18 cellular contexts compared by ENCODE assay signal in the genomic region with DNA sequence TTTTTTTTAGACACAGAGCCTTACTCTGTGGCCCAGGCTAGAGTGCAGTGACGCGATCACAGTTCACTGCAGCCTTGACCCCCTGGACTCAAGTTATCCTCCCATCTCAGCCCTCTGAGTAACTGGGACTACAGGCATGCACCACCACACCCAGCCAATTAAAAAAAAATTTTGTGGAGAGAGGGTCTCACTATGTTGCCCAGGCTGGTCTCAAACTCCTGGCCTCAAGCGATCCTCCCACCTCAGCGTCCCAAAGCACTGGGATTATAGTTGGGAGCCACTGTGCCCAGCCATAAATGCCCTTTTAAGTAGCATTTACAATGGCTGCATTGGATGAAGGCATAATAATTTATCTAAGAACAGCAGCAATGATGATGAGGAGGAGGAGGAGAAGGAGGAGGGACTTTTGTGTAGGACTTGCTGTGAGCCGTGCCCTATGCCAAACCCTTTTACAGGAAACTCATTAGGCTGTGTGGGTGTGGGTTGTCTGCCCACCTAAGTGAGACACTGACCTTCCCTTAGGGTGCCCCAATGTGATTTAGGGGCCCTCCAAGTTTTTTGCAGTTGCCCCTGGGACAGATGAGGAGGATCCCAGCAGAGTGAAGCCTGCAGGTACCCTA. TPM values are rescaled to one million over a fixed set of nuclear protein-coding genes. Genes with fewer than 3 reads are reported as not detected.
DNase-seq lines count a peak whose midpoint lies in the region; ATAC-seq, FAIRE-seq and TF ChIP-seq lines count a peak whose summit lies in the region.
"Had no signal": no experiment of that assay in that cellular context is flagged by ENCODE, and none has a peak within 500 bp of the region (broad histone marks: within the 10 kb centered on the region; RNA-seq: fewer than 3 reads in every experiment).

No MANE protein-coding gene starts in this region.

- no peak overlapping the region for H3K4me2 ChIP-seq in HepG2 (ENCODE audit: low read depth, low read length)
- no peak overlapping the region for H3K4me2 ChIP-seq in neuronal stem cell (ENCODE audit: insufficient read depth, low read length, poor library complexity, severe bottlenecking)
- H3K4me2 ChIP-seq: PC-9 had no signal

- TF ChIP-seq POLR2A in HepG2 (IDR thresholded peaks at IDR 0.05; ENCODE audit: insufficient read depth in 1 of 2, low read depth in 2 of 2, low read length in 2 of 2) (no peak), right lobe of liver (IDR thresholded peaks at IDR 0.05) (no peak), Peyer's patch (IDR thresholded peaks at IDR 0.05) (no peak)

- H2AK5ac ChIP-seq in neuronal stem cell (ENCODE audit: low read depth, low read length), result peak overlapping the region; percentile 42

- 79% methylated on average over 5 of the region's 5 CpGs for WGBS in HepG2 (ENCODE audit: low lambda C conversion rate)
- WGBS in right lobe of liver (ENCODE audit: insufficient coverage, low coverage, low lambda C conversion rate, missing lambda C conversion rate), result 91% methylated on average over 2 of the region's 5 CpGs
- no CpG with 5 or more reads among the region's 5 CpGs for whole genome bisulfite sequencing in neuronal stem cell (ENCODE audit: extremely low coverage in 2 of 2, insufficient read length in 2 of 2, insufficient replicate concordance in 1 of 2), 2 donors

- POLR2A ChIA-PET in HepG2 (lab: Yijun Ruan, JAX), result no interaction called here

- no peak overlapping the region for H2AFZ ChIP-seq in HepG2 (ENCODE audit: low read length)
- no peak overlapping the region for H2AFZ ChIP-seq in neuronal stem cell (ENCODE audit: low read length)
- H2AFZ ChIP-seq: GM23248, PC-9 had no signal

- H4K8ac ChIP-seq in neuronal stem cell (ENCODE audit: low read depth, low read length), result no peak overlapping the region

- H3K14ac ChIP-seq in neuronal stem cell (ENCODE audit: low read length), result no peak overlapping the region

- H3K4me3 Mint-ChIP-seq in endothelial cell (ENCODE audit: unreplicated experiment), result no peak overlapping the region
- H3K4me3 Mint-ChIP-seq: CD4-positive, alpha-beta T cell had no signal

- no peak for TF ChIP-seq EP300 in HepG2 (IDR thresholded peaks at IDR 0.05; ENCODE audit: low read depth in 2 of 2, low read length in 2 of 2)
- TF ChIP-seq EP300 in HepG2 (CRISPR knock-in tag; IDR thresholded peaks at IDR 0.05; ENCODE audit: borderline replicate concordance), result no peak

- no peak overlapping the region for H3K9ac ChIP-seq in HepG2 (ENCODE audit: insufficient read depth, low read depth, low read length)
- H3K9ac ChIP-seq in neuronal stem cell (ENCODE audit: low read depth, low read length, poor library complexity), result no peak overlapping the region
- H3K9ac ChIP-seq: GM23248 had no signal

- TF ChIP-seq CTCF in HepG2 (CRISPR knock-in tag; IDR thresholded peaks at IDR 0.05) (no peak), right lobe of liver (IDR thresholded peaks at IDR 0.05) (no peak), endothelial cell (IDR thresholded peaks at IDR 0.05; ENCODE audit: unreplicated experiment) (no peak), Peyer's patch (IDR thresholded peaks at IDR 0.05) (no peak)

- H3K27me3 Mint-ChIP-seq in endothelial cell (ENCODE audit: unreplicated experiment), result no peaks in the 10 kb centered on the region
- H3K27me3 Mint-ChIP-seq: CD4-positive, alpha-beta T cell had no signal

- no peak overlapping the region for H2BK15ac ChIP-seq in neuronal stem cell (ENCODE audit: low read length)

- H3K36me3 Mint-ChIP-seq in endothelial cell (ENCODE audit: low read depth, unreplicated experiment), result no peaks in the 10 kb centered on the region

- H2BK120ac ChIP-seq in neuronal stem cell (ENCODE audit: low read depth, low read length), result no peak overlapping the region

- no peak overlapping the region for H4K91ac ChIP-seq in neuronal stem cell (ENCODE audit: low read depth, low read length, poor library complexity)

- no peak for TF ChIP-seq RAD21 in HepG2 (CRISPR knock-in tag; IDR thresholded peaks at IDR 0.05)

- no peaks in the 10 kb centered on the region for H3K9me3 Mint-ChIP-seq in endothelial cell (ENCODE audit: unreplicated experiment)
- H3K9me3 Mint-ChIP-seq: CD4-positive, alpha-beta T cell had no signal

- no peak overlapping the region for H3K4ac ChIP-seq in neuronal stem cell (ENCODE audit: low read length)

- no peak overlapping the region for H3K23ac ChIP-seq in neuronal stem cell (ENCODE audit: low read depth, low read length, poor library complexity)

- H3K4me3 ChIP-seq in HepG2 (replicated peaks in 1 of 3; ENCODE audit: insufficient read depth in 1 of 3, low read depth in 2 of 3, low read length in 3 of 3), result no peak overlapping the region
- no peak overlapping the region for H3K4me3 ChIP-seq in right lobe of liver
- no peak overlapping the region for H3K4me3 ChIP-seq in neuronal stem cell (ENCODE audit: low read length in 2 of 2)
- no peak overlapping the region for H3K4me3 ChIP-seq in Peyer's patch
- H3K4me3 ChIP-seq: GM23248, HAP-1, K562, PC-9, SJCRH30 had no signal

- peaks cover 8% of the 10 kb centered on the region in 2 experiments; a peak in 4 of 5 replicates for H3K36me3 ChIP-seq in HepG2 (replicated peaks in 1 of 2; ENCODE audit: control insufficient read depth in 1 of 2, insufficient read depth in 2 of 2, low read length in 2 of 2)
- H3K36me3 ChIP-seq in right lobe of liver, result no peaks in the 10 kb centered on the region
- no peaks in the 10 kb centered on the region for H3K36me3 ChIP-seq in neuronal stem cell (replicated peaks in 1 of 2; ENCODE audit: control insufficient read depth in 2 of 2, insufficient read depth in 2 of 2, low read length in 2 of 2)
- H3K36me3 ChIP-seq in Peyer's patch, result no peaks in the 10 kb centered on the region
- H3K36me3 ChIP-seq: HAP-1, SJCRH30 had no signal

- no peak overlapping the region for H2BK12ac ChIP-seq in neuronal stem cell (ENCODE audit: low read length)

- CTCF ChIA-PET in HepG2 (lab: Yijun Ruan, JAX; ENCODE audit: low intra/inter-chr PET ratio, low total read pairs), result no interaction called here

- H4K20me1 ChIP-seq in HepG2 (ENCODE audit: insufficient read depth, low read length), result no peaks in the 10 kb centered on the region

- H3K4me1 ChIP-seq in HepG2 (ENCODE audit: insufficient read depth, low read length) (peaks cover 72% of the 10 kb centered on the region), right lobe of liver (peaks cover 0 to 34% (median 16%) of the 10 kb centered on the region in 4 donors), neuronal stem cell (ENCODE audit: control insufficient read depth in 2 of 2, insufficient read depth in 1 of 2, low read depth in 1 of 2, low read length in 2 of 2) (peaks cover 8 to 20% of the 10 kb centered on the region in 2 donors), Peyer's patch (peaks cover 0 to 47% (median 2%) of the 10 kb centered on the region in 4 donors)
- H3K4me1 ChIP-seq: SJCRH30 had no signal

- H3K4me1 Mint-ChIP-seq in endothelial cell (ENCODE audit: unreplicated experiment), result peaks cover 63% of the 10 kb centered on the region

- intact Hi-C loops in HepG2 (cut with micrococcal nuclease; ENCODE audit: unreplicated experiment) (no loop called here), right lobe of liver (cut with DNase I) (no loop called here)

- H3K27ac Mint-ChIP-seq in endothelial cell (ENCODE audit: unreplicated experiment), result peak overlapping the region; percentile 82

- no peaks in the 10 kb centered on the region for H3K79me1 ChIP-seq in neuronal stem cell (ENCODE audit: low read depth, low read length)

- H3K27me3 ChIP-seq in HepG2 (ENCODE audit: control insufficient read depth in 1 of 2, insufficient read depth in 2 of 2, low read length in 2 of 2), result no peaks in the 10 kb centered on the region
- no peaks in the 10 kb centered on the region for H3K27me3 ChIP-seq in right lobe of liver
- H3K27me3 ChIP-seq in neuronal stem cell (ENCODE audit: control insufficient read depth in 3 of 3, insufficient read depth in 3 of 3, low read depth in 1 of 3, low read length in 3 of 3), result no peaks in the 10 kb centered on the region
- H3K27me3 ChIP-seq in Peyer's patch, result no peaks in the 10 kb centered on the region

- DNase-seq in HepG2 (ENCODE audit: low spot score), result no peak
- DNase-seq in right lobe of liver, result no peak
- no peak for DNase-seq in endothelial cell (ENCODE audit: low spot score)
- no peak for DNase-seq in neuronal stem cell (ENCODE audit: low spot score)
- no peak for DNase-seq in NCI-H2171 treated with DMSO at 0.1 percent for 48 hours (lab: John Stamatoyannopoulos, UW)
- DNase-seq in Peyer's patch, result no peak
- no peak for DNase-seq in NK-92 treated with Interleukin-12 subunit alpha and Interleukin-12 subunit beta, amount 100 ng/mL, for 24 hours (lab: John Stamatoyannopoulos, UW)
- DNase-seq: Caco-2; CD4-positive, alpha-beta T cell; GDM1; GM23248; MV-4-11; NCI-H1694 treated with DMSO at 0.1 percent for 48 hours; PC-9; SJCRH30 had no signal

- no peak for FAIRE-seq in HepG2 (lab: Jason Lieb, UNC)
- FAIRE-seq: K562 had no signal

- H3K18ac ChIP-seq in neuronal stem cell (ENCODE audit: low read length), result no peak overlapping the region

- H3K9me3 ChIP-seq in HepG2 (ENCODE audit: low read length), result no peaks in the 10 kb centered on the region
- H3K9me3 ChIP-seq in right lobe of liver, result no peaks in the 10 kb centered on the region
- H3K9me3 ChIP-seq in neuronal stem cell (replicated peaks in 1 of 2; ENCODE audit: control insufficient read depth in 2 of 2, insufficient read depth in 1 of 2, low read depth in 1 of 2, low read length in 2 of 2), result no peaks in the 10 kb centered on the region
- H3K9me3 ChIP-seq in Peyer's patch, result no peaks in the 10 kb centered on the region
- H3K9me3 ChIP-seq: Caco-2, HAP-1, SJCRH30 had no signal

- in situ Hi-C loops in HepG2 (cut with HindIII; ENCODE audit: extremely low pct_ligation_motif_present, low pct_unique_long_range_greater_than_20kb), result no loop called here

- peaks cover 13% of the 10 kb centered on the region for H3K79me2 ChIP-seq in HepG2 (ENCODE audit: insufficient read depth, low read length)

- no peak overlapping the region for H2BK5ac ChIP-seq in neuronal stem cell (ENCODE audit: low read length)

- ATAC-seq in HepG2 (no peak), right lobe of liver (no peak), GM18907 (IDR thresholded peaks at IDR 0.05; ENCODE audit: unreplicated experiment) (no peak)

- no peak overlapping the region for H3K27ac ChIP-seq in HepG2 (ENCODE audit: extremely low read length, insufficient read depth, low read length)
- H3K27ac ChIP-seq in right lobe of liver, result no peak overlapping the region
- no peak overlapping the region for H3K27ac ChIP-seq in neuronal stem cell (replicated peaks; ENCODE audit: low read length)
- no peak overlapping the region for H3K27ac ChIP-seq in Peyer's patch
- H3K27ac ChIP-seq: GM23248, PC-9, SJCRH30 had no signal

- no TSS peak for BruUV-seq in HepG2 (replicated peaks; lab: Mats Ljungman, UMichigan)

RNA-seq across cellular contexts. Expression of a gene that starts 51.1 kb away (rescaled TPM):
- total RNA-seq in HepG2 (2016; rRNA removed; fragmentation: Illumina TruSeq; extraction: Trizol) (10.0 and 10.1 TPM in 2 replicates), right lobe of liver (10 to 100 TPM in 4 of 6 experiments, 1 to 10 TPM in 2; 5.9 to 18.6 (median 10.6) TPM), endothelial cell (ENCODE audit: unreplicated experiment) (12.6 TPM), Peyer's patch (10 to 100 TPM; 19.8 to 46.3 (median 29.3) TPM)
- total RNA-seq in HepG2 (2016; cell fraction: cytosol; rRNA removed; fragmentation: Illumina TruSeq; extraction: Trizol; ENCODE audit: low read depth), result 2.6 and 4.1 TPM in 2 replicates
- total RNA-seq in HepG2 (2016; cell fraction: insoluble cytoplasmic fraction; rRNA removed; fragmentation: Illumina TruSeq; extraction: Trizol), result 6.6 and 8.8 TPM in 2 replicates
- 4.1 and 4.5 TPM in 2 replicates for total RNA-seq in HepG2 (2016; cell fraction: membrane; rRNA removed; fragmentation: Illumina TruSeq; extraction: Trizol)
- 8.1 and 10.7 TPM in 2 replicates for total RNA-seq in HepG2 (2016; cell fraction: nucleus; rRNA removed; fragmentation: Illumina TruSeq; extraction: Trizol)
- polyA plus RNA-seq in HepG2 (2011; rRNA removed), result 16.4 and 18.4 TPM in 2 replicates
- polyA plus RNA-seq in HepG2 (2011; cell fraction: cytosol; rRNA removed), result 13.7 and 15.2 TPM in 2 replicates
- polyA plus RNA-seq in HepG2 (2011; cell fraction: nucleus; rRNA removed), result 36.9 and 55.6 TPM in 2 replicates
- 17.7 and 30.3 TPM in 2 replicates for polyA plus RNA-seq in HepG2 (2012)
- polyA plus RNA-seq in HepG2 (2016; cell fraction: cytosol; fragmentation: Illumina TruSeq; extraction: Trizol; ENCODE audit: low read depth), result 1.3 and 1.6 TPM in 2 replicates
- polyA plus RNA-seq in HepG2 (2016; cell fraction: insoluble cytoplasmic fraction; fragmentation: Illumina TruSeq; extraction: Trizol; ENCODE audit: low read depth), result 9.2 and 12.3 TPM in 2 replicates
- 2.9 and 3.7 TPM in 2 replicates for polyA plus RNA-seq in HepG2 (2016; cell fraction: membrane; fragmentation: Illumina TruSeq; extraction: Trizol; ENCODE audit: low read depth)
- 36.8 and 40.3 TPM in 2 replicates for polyA plus RNA-seq in HepG2 (2016; cell fraction: nucleus; fragmentation: Illumina TruSeq; extraction: Trizol; ENCODE audit: insufficient read depth, low read depth)
- polyA minus RNA-seq in HepG2 (2011; rRNA and poly(A)+ RNA removed; ENCODE audit: low replicate concordance), result 1.7 and 22.0 TPM in 2 replicates
- 6.0 and 8.7 TPM in 2 replicates for polyA minus RNA-seq in HepG2 (2011; cell fraction: cytosol; rRNA and poly(A)+ RNA removed)
- polyA minus RNA-seq in HepG2 (2011; cell fraction: nucleus; rRNA and poly(A)+ RNA removed), result 31.8 and 34.1 TPM in 2 replicates
- polyA plus RNA-seq in neuronal stem cell (2013, experiment 1 of 2), result 3.0 TPM
- polyA plus RNA-seq in neuronal stem cell (2013, experiment 2 of 2), result 3.2 TPM
